In the genomic region with DNA sequence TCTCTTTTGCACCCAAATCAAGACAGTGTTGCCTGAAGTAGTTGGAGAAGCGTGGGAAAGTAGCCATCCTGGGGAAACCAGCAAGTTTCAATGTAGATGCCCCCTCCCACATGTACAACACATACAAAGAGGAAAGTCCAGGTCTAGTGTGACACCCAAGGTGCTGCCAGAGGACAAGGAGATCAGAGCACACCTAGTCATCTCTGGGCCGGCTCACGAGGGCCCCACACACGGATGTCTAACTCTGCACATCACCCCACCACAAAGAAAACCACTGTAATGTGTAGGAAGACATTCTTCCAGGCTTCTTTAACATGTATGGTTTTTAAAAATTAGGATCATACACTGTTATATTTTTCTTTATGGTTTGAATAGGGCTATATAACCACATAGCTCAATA, we compare ENCODE assay signal across 2 cellular contexts.
TF ChIP-seq lines count a peak whose summit lies in the region.

No MANE protein-coding gene starts in this region.

TF ChIP-seq in IMR-90, 13 proteins besides CTCF, POLR2A, EP300 and RAD21:
- no peak for TF ChIP-seq MAFK (IDR thresholded peaks at IDR 0.05; ENCODE audit: low read depth, low read length)
- TF ChIP-seq, protein P1, sequence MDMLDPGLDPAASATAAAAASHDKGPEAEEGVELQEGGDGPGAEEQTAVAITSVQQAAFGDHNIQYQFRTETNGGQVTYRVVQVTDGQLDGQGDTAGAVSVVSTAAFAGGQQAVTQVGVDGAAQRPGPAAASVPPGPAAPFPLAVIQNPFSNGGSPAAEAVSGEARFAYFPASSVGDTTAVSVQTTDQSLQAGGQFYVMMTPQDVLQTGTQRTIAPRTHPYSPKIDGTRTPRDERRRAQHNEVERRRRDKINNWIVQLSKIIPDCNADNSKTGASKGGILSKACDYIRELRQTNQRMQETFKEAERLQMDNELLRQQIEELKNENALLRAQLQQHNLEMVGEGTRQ (IDR thresholded peaks at IDR 0.05; ENCODE audit: low read depth, low read length): no peak
- TF ChIP-seq CEBPB (IDR thresholded peaks at IDR 0.05; ENCODE audit: low read depth, low read length): no peak
- TF ChIP-seq, protein P2, sequence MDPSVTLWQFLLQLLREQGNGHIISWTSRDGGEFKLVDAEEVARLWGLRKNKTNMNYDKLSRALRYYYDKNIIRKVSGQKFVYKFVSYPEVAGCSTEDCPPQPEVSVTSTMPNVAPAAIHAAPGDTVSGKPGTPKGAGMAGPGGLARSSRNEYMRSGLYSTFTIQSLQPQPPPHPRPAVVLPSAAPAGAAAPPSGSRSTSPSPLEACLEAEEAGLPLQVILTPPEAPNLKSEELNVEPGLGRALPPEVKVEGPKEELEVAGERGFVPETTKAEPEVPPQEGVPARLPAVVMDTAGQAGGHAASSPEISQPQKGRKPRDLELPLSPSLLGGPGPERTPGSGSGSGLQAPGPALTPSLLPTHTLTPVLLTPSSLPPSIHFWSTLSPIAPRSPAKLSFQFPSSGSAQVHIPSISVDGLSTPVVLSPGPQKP (IDR thresholded peaks at IDR 0.05; ENCODE audit: borderline replicate concordance, low read depth, low read length): no peak
- no peak for TF ChIP-seq CHD1 (IDR thresholded peaks at IDR 0.05; ENCODE audit: low read depth, low read length)

TF ChIP-seq in HepG2, 621 proteins besides CTCF, POLR2A, EP300 and RAD21:
- TF ChIP-seq ZNF75D (CRISPR knock-in tag; IDR thresholded peaks at IDR 0.05; ENCODE audit: borderline replicate concordance): no peak
- no peak for TF ChIP-seq THAP11 (CRISPR knock-in tag; IDR thresholded peaks at IDR 0.05)
- no peak for TF ChIP-seq NFE2L1 (CRISPR knock-in tag; IDR thresholded peaks at IDR 0.05; ENCODE audit: borderline replicate concordance)
- no peak for TF ChIP-seq ONECUT2 (CRISPR knock-in tag; IDR thresholded peaks at IDR 0.05)
- TF ChIP-seq ZNF460 (CRISPR knock-in tag; IDR thresholded peaks at IDR 0.05; ENCODE audit: borderline replicate concordance): no peak
- no peak for TF ChIP-seq ATAD3A (CRISPR knock-in tag; IDR thresholded peaks at IDR 0.05)
- no peak for TF ChIP-seq SOX13 (IDR thresholded peaks at IDR 0.05)
- TF ChIP-seq SOX13 (CRISPR knock-in tag; conservative IDR thresholded peaks at IDR 0.05 in 1 of 2, IDR thresholded peaks at IDR 0.05 in 1 of 2): no peak
- TF ChIP-seq REPIN1 (CRISPR knock-in tag; IDR thresholded peaks at IDR 0.05; ENCODE audit: borderline replicate concordance, low read depth): no peak
- TF ChIP-seq SIX1 (CRISPR knock-in tag; IDR thresholded peaks at IDR 0.05; ENCODE audit: borderline replicate concordance): no peak
- no peak for TF ChIP-seq ADNP (CRISPR knock-in tag; IDR thresholded peaks at IDR 0.05)
- no peak for TF ChIP-seq RFXAP (CRISPR knock-in tag; IDR thresholded peaks at IDR 0.05; ENCODE audit: borderline replicate concordance)
- no peak for TF ChIP-seq ZNF484 (CRISPR knock-in tag; IDR thresholded peaks at IDR 0.05; ENCODE audit: borderline replicate concordance, low read depth)
- no peak for TF ChIP-seq ZNF333 (CRISPR knock-in tag; IDR thresholded peaks at IDR 0.05; ENCODE audit: borderline replicate concordance)
- TF ChIP-seq SIN3B (IDR thresholded peaks at IDR 0.05; ENCODE audit: low read length): no peak
- TF ChIP-seq ZNF703 (CRISPR knock-in tag; IDR thresholded peaks at IDR 0.05; ENCODE audit: borderline replicate concordance): no peak
